Comparison of ENCODE assay signal across 18 cellular contexts in genomic region chr17:29847118-29847517, GRCh38.
A peak's percentile ranks its signal among the peaks of the same experiment; 100 is the strongest.
DNase-seq lines count a peak whose midpoint lies in the region; ATAC-seq, FAIRE-seq and TF ChIP-seq lines count a peak whose summit lies in the region.
"Had no signal": no experiment of that assay in that cellular context is flagged by ENCODE, and none has a peak within 500 bp of the region (broad histone marks: within the 10 kb centered on the region; RNA-seq: fewer than 3 reads in every experiment).

No MANE protein-coding gene starts in this region.

- no peak for FAIRE-seq in K562 (lab: Jason Lieb, UNC)
- FAIRE-seq: A204.1, GM12878, GM18507, H54 had no signal

- H3K27me3 ChIP-seq in heart right ventricle, result no peaks in the 10 kb centered on the region
- H3K27me3 ChIP-seq in K562 (ENCODE audit: control insufficient read depth in 2 of 2, insufficient read depth in 2 of 2, low read length in 2 of 2), result no peaks in the 10 kb centered on the region
- H3K27me3 ChIP-seq in neural progenitor cell, result no peaks in the 10 kb centered on the region

- H3K79me2 ChIP-seq in K562 (ENCODE audit: control insufficient read depth, insufficient read depth, low read length) (no peaks in the 10 kb centered on the region), neural progenitor cell (ENCODE audit: low read depth) (no peaks in the 10 kb centered on the region)

- H3F3A ChIP-seq in neural progenitor cell (ENCODE audit: low read depth), result no peaks in the 10 kb centered on the region

- TF ChIP-seq RAD21 in K562 (CRISPR knock-in tag; conservative IDR thresholded peaks at IDR 0.05 in 1 of 2, IDR thresholded peaks at IDR 0.05 in 1 of 2), result no peak

- TF ChIP-seq POLR2A in K562 (conservative IDR thresholded peaks at IDR 0.05), result no peak

- H3K36me3 ChIP-seq in heart right ventricle, result peaks cover 0 to 12% (median 0%) of the 10 kb centered on the region in 9 donors
- H3K36me3 ChIP-seq in K562 (ENCODE audit: control insufficient read depth, insufficient read depth, low read length), result no peaks in the 10 kb centered on the region
- H3K36me3 ChIP-seq in neural progenitor cell, result no peaks in the 10 kb centered on the region

- TF ChIP-seq EP300 in K562 (IDR thresholded peaks at IDR 0.05; ENCODE audit: low read length), result no peak

- H3K4me1 ChIP-seq in heart right ventricle, result peaks cover 0 to 33% (median 22%) of the 10 kb centered on the region in 9 donors
- H3K4me1 ChIP-seq in K562 (replicated peaks in 1 of 2; ENCODE audit: control insufficient read depth in 2 of 2, insufficient read depth in 2 of 2, low read length in 2 of 2), result peaks cover 4 to 29% of the 10 kb centered on the region in 2 experiments; a peak in 3 of 5 replicates
- H3K4me1 ChIP-seq in neural progenitor cell, result peaks cover 13% of the 10 kb centered on the region

- no peaks in the 10 kb centered on the region for H3K9me1 ChIP-seq in K562 (ENCODE audit: control insufficient read depth, insufficient read depth, low read length)

- CTCF ChIA-PET in K562 (lab: Yijun Ruan, JAX; ENCODE audit: low intra/inter-chr PET ratio), result interaction anchor here (0.6 kb wide), 1 partner anchor 42 kb away, joined by 3 read pairs; no protein-coding TSS in a partner anchor

- H3K36me3 Mint-ChIP-seq in neural progenitor cell, result peaks cover 2% of the 10 kb centered on the region

- peaks cover 2% of the 10 kb centered on the region for H3K9me3 Mint-ChIP-seq in neural progenitor cell
- H3K9me3 Mint-ChIP-seq: CD4-positive, alpha-beta T cell had no signal

- no peak overlapping the region for H3K4me3 Mint-ChIP-seq in neural progenitor cell
- H3K4me3 Mint-ChIP-seq: B cell; CD4-positive, alpha-beta T cell had no signal

- H2AFZ ChIP-seq in K562 (ENCODE audit: low read depth, low read length) (no peak overlapping the region), neural progenitor cell (replicated peaks) (no peak overlapping the region)
- H2AFZ ChIP-seq: GM23248 had no signal

- 45 to 68% methylated on average over 3 of the region's 3 CpGs for WGBS in heart right ventricle, 2 donors
- 41% methylated on average over 3 of the region's 3 CpGs for WGBS in K562 (ENCODE audit: insufficient coverage, low coverage, missing lambda C conversion rate)

- intact Hi-C loops in heart right ventricle (cut with DNase I), result no loop called here
- intact Hi-C loops in cardiac septum (cut with DNase I), result no loop called here
- intact Hi-C loops in K562 (cut with micrococcal nuclease), result no loop called here

- H3K27me3 Mint-ChIP-seq in neural progenitor cell (ENCODE audit: insufficient read depth, low read depth), result peaks cover 6% of the 10 kb centered on the region
- H3K27me3 Mint-ChIP-seq: B cell; CD4-positive, alpha-beta T cell had no signal

- no peaks in the 10 kb centered on the region for H3K9me3 ChIP-seq in heart right ventricle
- H3K9me3 ChIP-seq in K562 (replicated peaks; ENCODE audit: control insufficient read depth, insufficient read depth, low read depth, low read length), result no peaks in the 10 kb centered on the region
- H3K9me3 ChIP-seq in neural progenitor cell (ENCODE audit: low read depth), result no peaks in the 10 kb centered on the region

- TSS peak; percentile 59 for BruUV-seq in K562 (replicated peaks; lab: Mats Ljungman, UMichigan)

- H3K4me3 ChIP-seq in heart right ventricle, result no peak overlapping the region
- no peak overlapping the region for H3K4me3 ChIP-seq in K562
- H3K4me3 ChIP-seq in neural progenitor cell, result no peak overlapping the region
- H3K4me3 ChIP-seq: GM12878, GM23248 had no signal

- no peak for TF ChIP-seq CTCF in heart right ventricle (IDR thresholded peaks at IDR 0.05)
- no peak for TF ChIP-seq CTCF in K562 (IDR thresholded peaks at IDR 0.05 in 2 of 3, conservative IDR thresholded peaks at IDR 0.05 in 1 of 3; ENCODE audit: insufficient read depth in 2 of 3, low read depth in 1 of 3, low read length in 3 of 3)
- TF ChIP-seq CTCF in neural progenitor cell (IDR thresholded peaks at IDR 0.05), result no peak

- peaks cover 46% of the 10 kb centered on the region for H3K4me1 Mint-ChIP-seq in neural progenitor cell

- peak overlapping the region; percentile 30 for H3K27ac Mint-ChIP-seq in neural progenitor cell
- H3K27ac Mint-ChIP-seq: B cell had no signal

- in situ Hi-C loops in K562 (cut with MboI), result no loop called here

- no peaks in the 10 kb centered on the region for H4K20me1 ChIP-seq in K562 (replicated peaks; ENCODE audit: control insufficient read depth, insufficient read depth, low read length)
- no peaks in the 10 kb centered on the region for H4K20me1 ChIP-seq in neural progenitor cell (ENCODE audit: low read depth)

- POLR2A ChIA-PET in K562 (lab: Yijun Ruan, JAX), result interaction anchor here (0.6 to 1.2 kb wide), 4 partner anchors 13 to 1677 kb away, joined by 3 to 4 read pairs (median 3); no protein-coding TSS in a partner anchor

- H3K9ac ChIP-seq in K562 (ENCODE audit: insufficient read depth in 1 of 2, low read depth in 2 of 2, low read length in 2 of 2), result no peak overlapping the region; a peak in 1 of 4 replicates
- no peak overlapping the region for H3K9ac ChIP-seq in neural progenitor cell
- H3K9ac ChIP-seq: GM23248 had no signal

- no peak overlapping the region; the same call in 1 of the 2 replicates for H3K4me2 ChIP-seq in K562 (ENCODE audit: insufficient read depth, low read length)
- H3K4me2 ChIP-seq in neural progenitor cell, result no peak overlapping the region

- H3K27ac ChIP-seq in heart right ventricle (peak overlapping the region in 6 of 10 donors; percentile 3 to 37 (median 24)), K562 (ENCODE audit: extremely low read depth, low read depth, low read length) (peak overlapping the region; percentile 43; the same call in 1 of the 3 replicates), neural progenitor cell (no peak overlapping the region)
- H3K27ac ChIP-seq: GM23248, HL-60 had no signal

- peak in 3 of 8 donors; percentile 30 to 61 (median 36) for ATAC-seq in heart right ventricle
- ATAC-seq in K562, result peak; percentile 42; the same call in 2 of the 3 replicates
- no peak for ATAC-seq in GM21447 (IDR thresholded peaks at IDR 0.05; ENCODE audit: unreplicated experiment)
- ATAC-seq: GM12878, HCT116 had no signal

- DNase-seq in heart right ventricle, result no peak
- DNase-seq in cardiac septum (ENCODE audit: low spot score), result no peak
- no peak for DNase-seq in K562 (ENCODE audit: extremely low read depth in 1 of 4, low spot score in 3 of 4)
- no peak for DNase-seq in neural progenitor cell (ENCODE audit: low spot score)
- DNase-seq in NOMO-1 (lab: John Stamatoyannopoulos, UW; ENCODE audit: unreplicated experiment in 2 of 2), result no peak
- no peak for DNase-seq in DMS79 treated with DMSO at 0.1 percent for 48 hours (lab: John Stamatoyannopoulos, UW)
- DNase-seq: Calu3; CD4-positive, alpha-beta T cell; DMS 273 treated with DMSO at 0.1 percent for 48 hours had no signal

TF ChIP-seq in K562, 482 proteins besides CTCF, POLR2A, EP300 and RAD21:
- no peak for TF ChIP-seq DIDO1 (tag; IDR thresholded peaks at IDR 0.05; ENCODE audit: low read depth)
- TF ChIP-seq PML (IDR thresholded peaks at IDR 0.05; ENCODE audit: low read length), result peak; percentile 28; the same call in 1 of the 2 replicates
- peak; percentile 58 for TF ChIP-seq POLR2AphosphoS5 (IDR thresholded peaks at IDR 0.05; ENCODE audit: control insufficient read depth, insufficient read depth, low read depth, low read length)
- TF ChIP-seq NR2C2 (CRISPR knock-in tag; IDR thresholded peaks at IDR 0.05), result no peak
- TF ChIP-seq NR2C2 (tag; IDR thresholded peaks at IDR 0.05), result no peak; the same call in 1 of the 2 replicates
- no peak for TF ChIP-seq ASH1L (IDR thresholded peaks at IDR 0.05; ENCODE audit: borderline replicate concordance, low read depth, partially characterized antibody)
- TF ChIP-seq HLTF (IDR thresholded peaks at IDR 0.05), result no peak
